8 cellular contexts compared by ENCODE assay signal in the genomic region with DNA sequence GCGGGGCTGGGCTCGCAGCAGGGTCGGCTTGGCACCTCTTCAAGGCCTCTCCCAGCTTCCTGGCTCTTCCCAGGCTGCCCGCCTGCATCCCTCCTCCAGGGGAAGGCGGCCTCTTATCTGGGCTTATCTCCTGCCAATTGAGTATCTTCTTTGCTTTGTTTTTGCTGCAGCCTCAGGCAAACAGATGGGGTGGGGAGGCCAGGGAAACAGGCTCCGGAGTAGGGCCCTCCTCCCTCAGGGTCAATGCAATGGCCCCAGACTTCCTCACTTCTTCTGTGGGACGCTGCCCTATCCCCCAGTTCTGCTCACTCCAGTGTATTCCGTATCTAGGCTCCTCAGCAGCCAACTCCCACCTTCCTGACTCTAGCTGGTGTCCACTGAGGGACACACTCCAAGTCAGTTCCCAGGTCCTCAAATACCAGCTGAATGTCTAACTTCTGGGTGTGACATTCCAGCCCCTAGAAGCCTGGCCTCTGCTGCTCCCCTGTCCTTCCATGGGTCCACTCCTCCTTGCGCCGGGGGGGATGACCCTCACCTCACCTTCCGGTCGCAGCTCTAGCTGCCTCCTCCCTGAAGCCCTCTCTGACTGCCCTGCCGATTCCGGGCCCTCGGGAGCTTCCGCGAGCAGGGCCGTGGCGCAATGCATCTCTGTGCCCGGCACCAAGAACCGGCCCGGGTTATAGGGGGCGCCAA. TPM values are rescaled to one million over a fixed set of nuclear protein-coding genes. Genes with fewer than 3 reads are reported as not detected.
A peak's percentile ranks its signal among the peaks of the same experiment; 100 is the strongest.
DNase-seq lines count a peak whose midpoint lies in the region; ATAC-seq and TF ChIP-seq lines count a peak whose summit lies in the region.

No MANE protein-coding gene starts in this region.

- H3K27ac ChIP-seq in left ventricle myocardium inferior (replicated peaks) = peak overlapping the region; percentile 98

- intact Hi-C loops in left ventricle myocardium inferior (cut with micrococcal nuclease) = no loop called here

- H3K9me3 ChIP-seq in left ventricle myocardium inferior (replicated peaks) = no peaks in the 10 kb centered on the region

- peaks cover 26% of the 10 kb centered on the region for H3K36me3 ChIP-seq in left ventricle myocardium inferior

- peak overlapping the region; percentile 98 for H3K4me3 Mint-ChIP-seq in activated naive CD8-positive, alpha-beta T cell

- TF ChIP-seq CTCF in left ventricle myocardium inferior (IDR thresholded peaks at IDR 0.05; ENCODE audit: borderline replicate concordance) = peak; percentile 16

- peaks cover 2% of the 10 kb centered on the region for H3K36me3 Mint-ChIP-seq in activated naive CD8-positive, alpha-beta T cell

- H3K4me1 Mint-ChIP-seq in activated naive CD8-positive, alpha-beta T cell (ENCODE audit: low read depth) = peaks cover 17% of the 10 kb centered on the region

- peak; percentile 62 for DNase-seq in SIG-M5 treated with dmso at 0.1 percent for 504 hours (lab: John Stamatoyannopoulos, UW; ENCODE audit: unreplicated experiment)
- DNase-seq in SIG-M5 (lab: John Stamatoyannopoulos, UW) = no peak
- DNase-seq in NCI-H345 treated with DMSO at 0.1 percent for 48 hours (lab: John Stamatoyannopoulos, UW; ENCODE audit: unreplicated experiment) = peak; percentile 54
- DNase-seq in left ventricle myocardium inferior = peak; percentile 71
- DNase-seq in pulmonary artery endothelial cell (ENCODE audit: low read depth, low spot score) = peak; percentile 48
- DNase-seq in NCI-H1092 treated with DMSO at 0.1 percent for 48 hours (lab: John Stamatoyannopoulos, UW) = no peak

- H3K27me3 Mint-ChIP-seq in activated naive CD8-positive, alpha-beta T cell = no peaks in the 10 kb centered on the region

- H3K9me3 Mint-ChIP-seq in activated naive CD8-positive, alpha-beta T cell (ENCODE audit: low read depth) = no peaks in the 10 kb centered on the region

- H3K4me1 ChIP-seq in left ventricle myocardium inferior = peaks cover 63% of the 10 kb centered on the region

- peak; percentile 10 for ATAC-seq in HG02642 (IDR thresholded peaks at IDR 0.05; ENCODE audit: poor library complexity, unreplicated experiment)

- H3K27ac Mint-ChIP-seq in activated naive CD8-positive, alpha-beta T cell = peak overlapping the region; percentile 96

- H3K4me3 ChIP-seq in left ventricle myocardium inferior = peak overlapping the region; percentile 85

- no peaks in the 10 kb centered on the region for H3K27me3 ChIP-seq in left ventricle myocardium inferior (ENCODE audit: low read depth)

RNA-seq across cellular contexts. Expression of a gene that starts 15.6 kb away (rescaled TPM):
- total RNA-seq in left ventricle myocardium inferior = 56.3 TPM
- 60.7 and 84.5 TPM in 2 replicates for total RNA-seq in pulmonary artery endothelial cell

RNA-seq across cellular contexts. Expression of a gene that starts 16.8 kb away (rescaled TPM):
- total RNA-seq in left ventricle myocardium inferior (28.4 TPM), pulmonary artery endothelial cell (5.4 and 11.0 TPM in 2 replicates)

RNA-seq across cellular contexts. Expression of a gene that starts 17.5 kb away (rescaled TPM):
- total RNA-seq in left ventricle myocardium inferior (10.0 TPM), pulmonary artery endothelial cell (66.6 and 84.5 TPM in 2 replicates)

RNA-seq across cellular contexts. Expression of a gene that starts 22.1 kb away (rescaled TPM):
- total RNA-seq in left ventricle myocardium inferior (102 TPM), pulmonary artery endothelial cell (312 and 327 TPM in 2 replicates)

RNA-seq across cellular contexts. Expression of a gene that starts 22.3 kb away (rescaled TPM):
- not detected for total RNA-seq in left ventricle myocardium inferior
- total RNA-seq in pulmonary artery endothelial cell = 0.07 TPM in 1 of 2 replicates, not detected in the other

Comparison
In these comparisons a context has a peak if more than half of its experiments do, and no peak if none do; other contexts are left out.
1. DNase-seq: peak in SIG-M5 treated with dmso at 0.1 percent for 504 hours (single experiment), NCI-H345 treated with DMSO at 0.1 percent for 48 hours (single experiment), left ventricle myocardium inferior (single experiment) and pulmonary artery endothelial cell (single experiment); none in SIG-M5 (single experiment) and NCI-H1092 treated with DMSO at 0.1 percent for 48 hours (single experiment).